Comparison of ENCODE assay signal across 2 cellular contexts in the genomic region with DNA sequence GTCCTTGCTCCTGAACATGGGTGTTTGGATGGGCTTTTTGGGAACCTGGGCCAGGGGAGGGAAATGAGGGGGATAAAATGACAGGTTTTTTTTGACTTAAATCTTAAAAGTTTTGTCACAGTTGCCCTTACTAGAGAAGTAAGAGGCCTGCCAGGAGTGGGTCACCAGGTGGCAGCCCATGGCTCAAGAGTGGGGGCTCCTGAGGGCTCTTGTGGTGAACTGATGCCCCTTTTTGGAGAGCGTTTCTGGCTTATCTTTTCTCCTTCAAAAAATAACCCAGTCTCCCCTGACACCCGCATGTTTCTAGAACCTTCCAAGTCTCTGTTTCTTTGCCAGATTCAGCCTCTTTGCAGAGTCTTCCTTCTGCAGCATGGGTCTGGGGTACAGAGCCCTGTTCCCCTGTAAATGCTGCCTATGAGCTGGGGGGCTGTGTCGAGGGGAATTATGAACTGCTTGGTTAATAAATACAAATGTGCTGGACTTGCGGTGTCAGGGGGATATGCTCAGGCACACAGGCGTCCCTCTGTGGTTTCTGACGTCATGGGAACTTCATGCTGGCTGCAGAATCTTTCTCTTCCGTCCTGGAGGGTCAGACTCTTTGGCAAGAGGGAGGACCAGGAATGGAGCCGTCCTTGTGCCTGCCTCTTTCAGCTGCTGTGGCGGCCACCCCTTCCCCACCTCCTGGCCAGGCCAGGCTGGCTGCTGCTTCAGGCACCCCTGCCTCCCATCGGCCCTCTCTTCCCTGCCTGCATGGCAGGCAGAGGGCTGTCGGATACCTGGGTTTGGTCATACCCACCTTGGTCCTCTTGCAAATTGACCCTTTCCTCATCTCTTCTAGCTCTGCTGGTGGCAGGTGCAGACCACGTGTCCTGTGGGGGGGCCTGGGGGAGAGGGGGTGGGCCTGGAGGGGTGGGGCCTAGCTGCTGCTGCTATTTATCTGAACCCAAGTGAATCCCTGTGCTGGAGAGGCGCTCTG.
TF ChIP-seq lines count a peak whose summit lies in the region.

No MANE protein-coding gene starts in this region.

TF ChIP-seq in HCT116, 20 proteins besides CTCF, POLR2A, EP300 and RAD21:
- TF ChIP-seq POLR2AphosphoS5 (IDR thresholded peaks at IDR 0.05; ENCODE audit: low read depth, low read length), result peak; percentile 44
- no peak for TF ChIP-seq SP1 (IDR thresholded peaks at IDR 0.05; ENCODE audit: low read depth)
- TF ChIP-seq ELF1 (IDR thresholded peaks at IDR 0.05; ENCODE audit: borderline replicate concordance, low read depth), result no peak
- no peak for TF ChIP-seq YY1 (IDR thresholded peaks at IDR 0.05; ENCODE audit: extremely low read depth, insufficient replicate concordance, low read depth, low read length)
- no peak for TF ChIP-seq SRF (IDR thresholded peaks at IDR 0.05; ENCODE audit: low read depth)
- no peak for TF ChIP-seq EGR1 (IDR thresholded peaks at IDR 0.05; ENCODE audit: low read depth)
- no peak for TF ChIP-seq FOSL1 (IDR thresholded peaks at IDR 0.05; ENCODE audit: low read depth)
- TF ChIP-seq EZH2 (IDR thresholded peaks at IDR 0.05), result no peak

TF ChIP-seq in SK-N-SH treated with all-trans-retinoic acid at 6 μM for 48 hours, 23 proteins besides CTCF, POLR2A, EP300 and RAD21:
- 0 out of 2 replicates have a peak, but pooled peaks have one; percentile 7 for TF ChIP-seq ISL1 (CRISPR knock-in tag; IDR thresholded peaks at IDR 0.05)
- no peak for TF ChIP-seq ZNF70 (CRISPR knock-in tag; IDR thresholded peaks at IDR 0.05)
- TF ChIP-seq ZFP3 (CRISPR knock-in tag; IDR thresholded peaks at IDR 0.05), result 0 out of 2 replicates have a peak, but pooled peaks have one; percentile 16
- no peak for TF ChIP-seq ZNF8 (CRISPR knock-in tag; IDR thresholded peaks at IDR 0.05)
- no peak for TF ChIP-seq ZNF565 (CRISPR knock-in tag; conservative IDR thresholded peaks at IDR 0.05; ENCODE audit: low read depth)
